In genomic region chr13:95229855-95230254, GRCh38 we compare ENCODE assay signal across 20 cellular contexts.
"Had no signal": no experiment of that assay in that cellular context is flagged by ENCODE, and none has a peak within 500 bp of the region (broad histone marks: within the 10 kb centered on the region; RNA-seq: fewer than 3 reads in every experiment).

No MANE protein-coding gene starts in this region.

- ATAC-seq: Panc1, PC-3, SK-N-SH treated with all-trans-retinoic acid at 6 μM for 48 hours had no signal

- DNase-seq: Kasumi-1, MM.1S, NCI-H1092 treated with DMSO at 0.1 percent for 48 hours, NCI-H1436, NCI-H187, NCI-H2029, NCI-H2081 treated with DMSO at 0.1 percent for 48 hours, NCI-H2171, NCI-H226, NCI-H446, NCI-H510A, NCI-H524 treated with DMSO at 0.1 percent for 48 hours, NCI-H69, NCI-H774, PC-3, SHP77 had no signal

- H3K27ac ChIP-seq: KMS-11, RWPE1 had no signal
